Comparison of ENCODE assay signal across 8 cellular contexts in genomic region chr11:73647459-73648100, GRCh38. TPM values are rescaled to one million over a fixed set of nuclear protein-coding genes. Genes with fewer than 3 reads are reported as not detected.
A peak's percentile ranks its signal among the peaks of the same experiment; 100 is the strongest.
DNase-seq lines count a peak whose midpoint lies in the region; ATAC-seq and TF ChIP-seq lines count a peak whose summit lies in the region.

No MANE protein-coding gene starts in this region.

- H3K4me2 ChIP-seq in KMS-11: peak overlapping the region; percentile 88

- no peak overlapping the region for H3K27ac ChIP-seq in KMS-11

- H3K4me3 ChIP-seq in KMS-11 (IDR thresholded peaks at IDR 0.05; ENCODE audit: insufficient read depth, low read depth, low read length): no peak overlapping the region

- no peaks in the 10 kb centered on the region for H3K9me3 Mint-ChIP-seq in neural crest cell
- no peaks in the 10 kb centered on the region for H3K9me3 Mint-ChIP-seq in stimulated activated naive CD8-positive, alpha-beta T cell treated with anti-CD3 and anti-CD28 coated beads, Interleukin-15, amount 100 ng/mL, for 72 hours

- H3K36me3 Mint-ChIP-seq in neural crest cell (ENCODE audit: low read depth): no peaks in the 10 kb centered on the region

- H3K4me1 Mint-ChIP-seq in neural crest cell: peaks cover 76% of the 10 kb centered on the region
- peaks cover 19% of the 10 kb centered on the region for H3K4me1 Mint-ChIP-seq in stimulated activated naive CD8-positive, alpha-beta T cell treated with anti-CD3 and anti-CD28 coated beads, Interleukin-15, amount 100 ng/mL, for 72 hours

- peak overlapping the region; percentile 90 for H2AFZ ChIP-seq in KMS-11 (ENCODE audit: low read depth)

- H3K4me3 Mint-ChIP-seq in neural crest cell: peak overlapping the region; percentile 69
- peak overlapping the region; percentile 82 to 90 for H3K4me3 Mint-ChIP-seq in stimulated activated naive CD8-positive, alpha-beta T cell treated with anti-CD3 and anti-CD28 coated beads, Interleukin-15, amount 100 ng/mL, for 72 hours

- H4K20me1 ChIP-seq in KMS-11 (ENCODE audit: insufficient read depth): no peaks in the 10 kb centered on the region

- peak; percentile 87 for ATAC-seq in GM21390 (IDR thresholded peaks at IDR 0.05; ENCODE audit: unreplicated experiment)
- peak; percentile 99 for ATAC-seq in stimulated activated naive CD8-positive, alpha-beta T cell treated with anti-CD3 and anti-CD28 coated beads, Interleukin-15, amount 100 ng/mL, for 72 hours

- no peak overlapping the region for H3K9ac ChIP-seq in KMS-11

- peaks cover 8% of the 10 kb centered on the region for H3K4me1 ChIP-seq in KMS-11 (ENCODE audit: low read depth, poor library complexity, severe bottlenecking)

- no peaks in the 10 kb centered on the region for H3K79me2 ChIP-seq in KMS-11 (ENCODE audit: insufficient read depth, low read depth)

- H3K27me3 ChIP-seq in KMS-11 (ENCODE audit: insufficient read depth, low read depth): no peaks in the 10 kb centered on the region

- peak overlapping the region; percentile 73 for H3K27ac Mint-ChIP-seq in neural crest cell (ENCODE audit: unreplicated experiment)
- H3K27ac Mint-ChIP-seq in stimulated activated naive CD8-positive, alpha-beta T cell treated with anti-CD3 and anti-CD28 coated beads, Interleukin-15, amount 100 ng/mL, for 72 hours: peak overlapping the region in 1 of 2 donors; percentile 83

- DNase-seq in C1 segment of cervical spinal cord (lab: John Stamatoyannopoulos, UW): peak in 13 of 14 donors; percentile 77 to 95 (median 89)
- DNase-seq in RPMI8226: peak; percentile 98
- DNase-seq in activated effector memory CD4-positive, alpha-beta T cell treated with anti-CD3 and anti-CD28 coated beads, Interleukin-2, amount 50 U/mL, for 16 hours: peak; percentile 96
- peak; percentile 60 for DNase-seq in fibroblast of the conjunctiva (ENCODE audit: low read depth)
- DNase-seq in neural crest cell (ENCODE audit: low read depth, low spot score): peak; percentile 83
- peak; percentile 91 to 94 for DNase-seq in stimulated activated naive CD8-positive, alpha-beta T cell treated with anti-CD3 and anti-CD28 coated beads, Interleukin-15, amount 100 ng/mL, for 72 hours

- H3K27me3 Mint-ChIP-seq in neural crest cell (ENCODE audit: low read depth): peaks cover 6% of the 10 kb centered on the region
- no peaks in the 10 kb centered on the region for H3K27me3 Mint-ChIP-seq in stimulated activated naive CD8-positive, alpha-beta T cell treated with anti-CD3 and anti-CD28 coated beads, Interleukin-15, amount 100 ng/mL, for 72 hours

- no peaks in the 10 kb centered on the region for H3K36me3 ChIP-seq in KMS-11 (ENCODE audit: insufficient read depth)

- TF ChIP-seq CTCF in KMS-11 (conservative IDR thresholded peaks at IDR 0.05; ENCODE audit: low read depth, low read length) (no peak), neural crest cell (conservative IDR thresholded peaks at IDR 0.05) (no peak)

RNA-seq across cellular contexts. Expression of gene PLEKHB1, which starts 1.2 kb away (rescaled TPM):
- total RNA-seq in neural crest cell: 42.6 and 42.7 TPM in 2 replicates

RNA-seq across cellular contexts. Expression of gene FAM168A, which starts 49.7 kb away (rescaled TPM):
- total RNA-seq in neural crest cell: 46.6 and 47.3 TPM in 2 replicates
